Comparison of ENCODE assay signal across 27 cellular contexts in the genomic region with DNA sequence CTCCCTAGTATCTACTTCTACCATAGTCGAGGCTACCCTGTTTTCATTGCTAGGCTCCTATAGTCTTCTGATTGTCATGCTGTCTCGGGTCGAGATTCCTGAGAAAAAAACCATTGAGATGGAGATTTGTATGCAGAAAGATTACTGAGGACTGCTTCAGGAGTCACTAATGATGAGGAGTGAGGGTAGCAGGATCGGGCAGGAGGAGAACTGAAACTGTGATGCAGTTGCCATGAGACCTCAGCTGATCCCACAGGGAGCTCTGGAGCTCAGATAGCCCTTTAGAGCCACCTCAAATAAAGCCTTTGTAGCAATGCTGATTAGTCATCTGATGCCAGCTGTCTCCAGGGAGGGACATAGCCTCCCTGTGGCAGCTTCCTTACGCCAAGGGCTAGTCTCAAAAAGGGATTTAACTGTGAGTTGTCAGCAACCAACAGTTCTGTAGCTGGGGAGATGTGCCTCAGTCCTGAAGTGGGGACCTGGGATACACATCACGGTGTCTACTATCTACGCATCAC.
DNase-seq lines count a peak whose midpoint lies in the region; ATAC-seq and TF ChIP-seq lines count a peak whose summit lies in the region.
"Had no signal": no experiment of that assay in that cellular context is flagged by ENCODE, and none has a peak within 500 bp of the region (broad histone marks: within the 10 kb centered on the region; RNA-seq: fewer than 3 reads in every experiment).

No MANE protein-coding gene starts in this region.

- H3K27me3 ChIP-seq in BLaER1 (no peaks in the 10 kb centered on the region), H9 (ENCODE audit: insufficient read depth, low read length) (no peaks in the 10 kb centered on the region), SJCRH30 (no peaks in the 10 kb centered on the region), psoas muscle (ENCODE audit: insufficient read depth in 3 of 3, low read length in 2 of 3) (peaks cover 0 to 5% (median 0%) of the 10 kb centered on the region in 3 donors)
- H3K27me3 ChIP-seq: esophagus muscularis mucosa, tibial nerve had no signal

- no peaks in the 10 kb centered on the region for H3K23me2 ChIP-seq in H9 (ENCODE audit: insufficient read length, low read depth, low read length, poor library complexity, severe bottlenecking)

- no peak overlapping the region for H4K91ac ChIP-seq in H9 (ENCODE audit: insufficient read length, low read depth, low read length)

- no peak overlapping the region for H3K18ac ChIP-seq in H9 (ENCODE audit: insufficient read length, low read depth, low read length)

- no peak overlapping the region for H2BK120ac ChIP-seq in H9 (ENCODE audit: low read depth, low read length, poor library complexity, severe bottlenecking)

- H2AK5ac ChIP-seq in H9 (ENCODE audit: insufficient read length, low read length): no peak overlapping the region

- H3K27ac Mint-ChIP-seq in H9: peak overlapping the region in 1 of 3 experiments; percentile 57; a peak in 1 of 7 replicates
- H3K27ac Mint-ChIP-seq: activated CD4-positive, alpha-beta T cell treated with anti-CD3 and anti-CD28 coated beads, Interleukin-2, amount 10 ng/mL, durations not matched to agents 7 days and 5 days; activated CD8-positive, alpha-beta memory T cell treated with anti-CD3 and anti-CD28 coated beads, Interleukin-2, amount 10 ng/mL, durations not matched to agents 7 days and 5 days; nephron progenitor cell; stimulated activated naive CD8-positive, alpha-beta T cell treated with anti-CD3 and anti-CD28 coated beads, Interleukin-15, Interleukin-2, amounts not matched to agents 100 ng/mL and 50 ng/mL, for 24 hours had no signal

- H3K9me3 ChIP-seq in BLaER1: no peaks in the 10 kb centered on the region
- no peaks in the 10 kb centered on the region for H3K9me3 ChIP-seq in H9 (ENCODE audit: control insufficient read depth, low read depth, low read length)
- no peaks in the 10 kb centered on the region for H3K9me3 ChIP-seq in SJCRH30 (replicated peaks)
- no peaks in the 10 kb centered on the region for H3K9me3 ChIP-seq in psoas muscle
- H3K9me3 ChIP-seq: esophagus muscularis mucosa, SK-N-SH, tibial nerve had no signal

- H3K4me2 ChIP-seq in BLaER1 (peak overlapping the region; percentile 54), H9 (ENCODE audit: insufficient read depth, insufficient read length, low read length) (no peak overlapping the region)
- H3K4me2 ChIP-seq: SK-N-SH had no signal

- peaks cover 25 to 27% of the 10 kb centered on the region in 2 experiments for H3K4me1 Mint-ChIP-seq in H9
- H3K4me1 Mint-ChIP-seq: activated CD4-positive, alpha-beta T cell treated with anti-CD3 and anti-CD28 coated beads, Interleukin-2, amount 10 ng/mL, durations not matched to agents 7 days and 5 days; activated CD8-positive, alpha-beta memory T cell treated with anti-CD3 and anti-CD28 coated beads, Interleukin-2, amount 10 ng/mL, durations not matched to agents 7 days and 5 days had no signal

- H3K4me3 Mint-ChIP-seq in H9: no peak overlapping the region
- H3K4me3 Mint-ChIP-seq: activated CD4-positive, alpha-beta T cell treated with anti-CD3 and anti-CD28 coated beads, Interleukin-2, amount 10 ng/mL, durations not matched to agents 7 days and 5 days; activated CD8-positive, alpha-beta memory T cell treated with anti-CD3 and anti-CD28 coated beads, Interleukin-2, amount 10 ng/mL, durations not matched to agents 7 days and 5 days; nephron progenitor cell; stimulated activated naive CD8-positive, alpha-beta T cell treated with anti-CD3 and anti-CD28 coated beads, Interleukin-15, Interleukin-2, amounts not matched to agents 100 ng/mL and 50 ng/mL, for 24 hours had no signal

- no peaks in the 10 kb centered on the region for H3K36me3 ChIP-seq in BLaER1
- H3K36me3 ChIP-seq in SJCRH30: no peaks in the 10 kb centered on the region
- no peaks in the 10 kb centered on the region for H3K36me3 ChIP-seq in psoas muscle (ENCODE audit: insufficient read depth in 1 of 2, low read depth in 1 of 2)
- H3K36me3 ChIP-seq: esophagus muscularis mucosa, tibial nerve had no signal

- ATAC-seq in psoas muscle: no peak
- ATAC-seq: activated CD8-positive, alpha-beta memory T cell treated with anti-CD3 and anti-CD28 coated beads, Interleukin-2, amount 10 ng/mL, durations not matched to agents 7 days and 5 days; HCT116; sciatic nerve had no signal

- H3K4me1 ChIP-seq in BLaER1 (peaks cover 11% of the 10 kb centered on the region), H9 (ENCODE audit: insufficient read depth, low read length) (peaks cover 4% of the 10 kb centered on the region; the same call in 1 of the 2 replicates), SJCRH30 (peaks cover 14% of the 10 kb centered on the region), psoas muscle (no peaks in the 10 kb centered on the region)
- H3K4me1 ChIP-seq: esophagus muscularis mucosa, parathyroid adenoma, tibial nerve had no signal

- H2BK5ac ChIP-seq in H9 (ENCODE audit: insufficient read length, low read length): no peak overlapping the region

- H2AFZ ChIP-seq in H9 (ENCODE audit: low read length): no peak overlapping the region
- H2AFZ ChIP-seq: parathyroid adenoma had no signal

- H3K27me3 Mint-ChIP-seq in H9 (ENCODE audit: low read depth): 0 out of 2 replicates have a peak, but pooled peaks cover 2% of the 10 kb centered on the region

- H3K36me3 Mint-ChIP-seq in H9 (ENCODE audit: insufficient read depth in 1 of 3, low read depth in 3 of 3): no peaks in the 10 kb centered on the region
- H3K36me3 Mint-ChIP-seq: activated CD8-positive, alpha-beta memory T cell treated with anti-CD3 and anti-CD28 coated beads, Interleukin-2, amount 10 ng/mL, durations not matched to agents 7 days and 5 days had no signal

- H2BK20ac ChIP-seq in H9 (ENCODE audit: low read depth, low read length, poor library complexity, severe bottlenecking): no peak overlapping the region

- TF ChIP-seq CTCF in H9 (conservative IDR thresholded peaks at IDR 0.05) (no peak), psoas muscle (IDR thresholded peaks at IDR 0.05) (no peak)

- no CpG with 5 or more reads among the region's 7 CpGs for WGBS in H9 (ENCODE audit: extremely low coverage, insufficient read length, low lambda C conversion rate)
- WGBS in psoas muscle, 3 donors: 63 to 75% (median 67%) methylated on average over 7 of the region's 7 CpGs

- no peak overlapping the region for H3K14ac ChIP-seq in H9 (ENCODE audit: insufficient read depth, low read length)

- H3K4me3 ChIP-seq in BLaER1 (no peak overlapping the region), SJCRH30 (no peak overlapping the region), psoas muscle (no peak overlapping the region)
- H3K4me3 ChIP-seq: coronary artery, esophagus muscularis mucosa, tibial nerve had no signal

- H3K56ac ChIP-seq in H9 (ENCODE audit: insufficient read length, low read depth, low read length): no peak overlapping the region

- no peak overlapping the region for H3K4ac ChIP-seq in H9 (ENCODE audit: low read depth, low read length)

- no peak overlapping the region for H2BK12ac ChIP-seq in H9 (ENCODE audit: insufficient read length, low read depth, low read length)

- H4K5ac ChIP-seq in H9 (ENCODE audit: insufficient read length, low read depth, low read length): no peak overlapping the region

- DNase-seq in H9 (peak; percentile 56), SJCRH30 (peak; percentile 68 to 83), inferior parietal cortex (ENCODE audit: extremely low spot score) (peak; percentile 23), NCI-H526 (lab: John Stamatoyannopoulos, UW) (no peak), psoas muscle (no peak), SHP77 treated with DMSO at 0.1 percent for 48 hours (lab: John Stamatoyannopoulos, UW) (no peak)
- no peak for DNase-seq in activated effector memory CD4-positive, alpha-beta T cell treated with anti-CD3 and anti-CD28 coated beads, Interleukin-2, amount 50 U/mL, for 16 hours
- DNase-seq: activated CD4-positive, alpha-beta T cell treated with anti-CD3 and anti-CD28 coated beads, Interleukin-2, amount 10 ng/mL, durations not matched to agents 7 days and 5 days; activated CD8-positive, alpha-beta memory T cell treated with anti-CD3 and anti-CD28 coated beads, Interleukin-2, amount 10 ng/mL, durations not matched to agents 7 days and 5 days; activated naive CD4-positive, alpha-beta T cell treated with anti-CD3 and anti-CD28 coated beads, Interleukin-2, amount 50 U/mL, for 16 hours; Calu3; EL; islet precursor cell; nephron progenitor cell; RPMI8226; SK-N-SH; stimulated activated CD4-positive, alpha-beta T cell treated with anti-CD3 and anti-CD28 coated beads, Interleukin-15, amount 100 ng/mL, for 24 hours; T-helper 2 cell had no signal

- intact Hi-C loops in psoas muscle (cut with DNase I): no loop called here

- no peaks in the 10 kb centered on the region for H4K20me1 ChIP-seq in BLaER1
- no peaks in the 10 kb centered on the region for H4K20me1 ChIP-seq in H9 (ENCODE audit: control insufficient read depth, insufficient read depth, insufficient read length)

- H3K9me3 Mint-ChIP-seq in H9: no peaks in the 10 kb centered on the region; a peak in 1 of 5 replicates
- H3K9me3 Mint-ChIP-seq: activated CD4-positive, alpha-beta T cell treated with anti-CD3 and anti-CD28 coated beads, Interleukin-2, amount 10 ng/mL, durations not matched to agents 7 days and 5 days; nephron progenitor cell; stimulated activated naive CD8-positive, alpha-beta T cell treated with anti-CD3 and anti-CD28 coated beads, Interleukin-15, Interleukin-2, amounts not matched to agents 100 ng/mL and 50 ng/mL, for 24 hours had no signal

- H4K8ac ChIP-seq in H9 (replicated peaks; ENCODE audit: insufficient read length, low read depth, low read length): no peak overlapping the region

- H3K79me2 ChIP-seq in H9 (ENCODE audit: insufficient read depth, low read length): no peaks in the 10 kb centered on the region
- H3K79me2 ChIP-seq: parathyroid adenoma had no signal

- no peak overlapping the region for H3K23ac ChIP-seq in H9 (ENCODE audit: insufficient read length, low read depth, low read length)

- no peak overlapping the region for H3T11ph ChIP-seq in H9 (ENCODE audit: low read length)

- no peaks in the 10 kb centered on the region for H3K79me1 ChIP-seq in H9 (ENCODE audit: insufficient read depth, low read depth, low read length, poor library complexity, severe bottlenecking)

- no peak overlapping the region for H3K27ac ChIP-seq in BLaER1
- no peak overlapping the region for H3K27ac ChIP-seq in H9 (ENCODE audit: insufficient read length, low read depth, low read length)
- H3K27ac ChIP-seq in SJCRH30: peak overlapping the region; percentile 49
- H3K27ac ChIP-seq in psoas muscle: no peak overlapping the region
- H3K27ac ChIP-seq: C4-2B, coronary artery, esophagus muscularis mucosa, parathyroid adenoma, tibial nerve had no signal

- H3K9ac ChIP-seq in BLaER1: no peak overlapping the region
- H3K9ac ChIP-seq in H9 (ENCODE audit: extremely low read depth, insufficient read length, low read length): no peak overlapping the region
- H3K9ac ChIP-seq: parathyroid adenoma, SK-N-SH had no signal

- no peak overlapping the region for H2BK15ac ChIP-seq in H9 (ENCODE audit: low read depth, low read length)

Comparison
In these comparisons a context has a peak if more than half of its experiments do, and no peak if none do; other contexts are left out.
1. DNase-seq: peak in H9 (single experiment), SJCRH30 (2 of 2) and inferior parietal cortex (single experiment); none in NCI-H526 (0 of 2), psoas muscle (0 of 2), activated effector memory CD4-positive, alpha-beta T cell treated with anti-CD3 and anti-CD28 coated beads, Interleukin-2, amount 50 U/mL, for 16 hours (single experiment) and SHP77 treated with DMSO at 0.1 percent for 48 hours (single experiment).